In the genomic region with DNA sequence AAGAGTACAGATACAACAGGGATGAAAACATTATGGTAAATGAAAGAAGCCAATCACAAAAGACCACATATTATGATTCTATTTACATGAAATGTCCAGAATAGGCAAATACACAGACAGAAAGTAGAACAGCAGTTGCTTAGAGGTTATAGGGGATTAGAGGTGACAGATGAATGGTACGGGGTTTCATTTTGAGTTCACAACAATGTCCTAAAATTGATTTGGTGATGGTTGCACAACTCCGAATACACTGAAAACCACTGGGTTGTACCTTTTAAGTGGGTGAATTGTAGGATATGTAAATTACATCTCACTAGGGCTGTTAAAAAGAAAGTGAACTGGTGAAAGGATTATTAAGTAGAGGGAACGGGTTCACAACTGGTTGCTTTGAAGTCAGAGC, we compare ENCODE assay signal across 12 cellular contexts.
DNase-seq lines count a peak whose midpoint lies in the region; ATAC-seq and TF ChIP-seq lines count a peak whose summit lies in the region.
"Had no signal": no experiment of that assay in that cellular context is flagged by ENCODE, and none has a peak within 500 bp of the region (broad histone marks: within the 10 kb centered on the region; RNA-seq: fewer than 3 reads in every experiment).

No MANE protein-coding gene starts in this region.

- no peak overlapping the region for H3K4me3 Mint-ChIP-seq in activated T-helper 1 cell treated with anti-CD3 and anti-CD28 coated beads, Interleukin-12 subunit alpha, Interleukin-12 subunit beta, Interleukin-2, Interleukin-4 antibody, amounts not matched to agents 30 ng/mL and 10 ng/mL and 1 ng/mL, durations not matched to agents 14 hours and 24 hours and 36 hours
- no peak overlapping the region for H3K4me3 Mint-ChIP-seq in Calu3 (ENCODE audit: low read depth, unreplicated experiment)

- peaks cover 66% of the 10 kb centered on the region for H3K4me1 Mint-ChIP-seq in activated T-helper 1 cell treated with anti-CD3 and anti-CD28 coated beads, Interleukin-12 subunit alpha, Interleukin-12 subunit beta, Interleukin-2, Interleukin-4 antibody, amounts not matched to agents 30 ng/mL and 10 ng/mL and 1 ng/mL, durations not matched to agents 14 hours and 24 hours and 36 hours (ENCODE audit: low read depth)
- peaks cover 9% of the 10 kb centered on the region for H3K4me1 Mint-ChIP-seq in Calu3 (ENCODE audit: low read depth, unreplicated experiment)

- TF ChIP-seq CTCF in Calu3 (IDR thresholded peaks at IDR 0.05; ENCODE audit: unreplicated experiment) (no peak), right atrium auricular region (IDR thresholded peaks at IDR 0.05) (no peak)

- peaks cover 10% of the 10 kb centered on the region for H3K36me3 ChIP-seq in right atrium auricular region

- no peak overlapping the region for H3K4me3 ChIP-seq in right atrium auricular region
- H3K4me3 ChIP-seq: spleen had no signal

- no peak for DNase-seq in activated CD4-positive, CD25-positive, alpha-beta regulatory T cell (lab: John Stamatoyannopoulos, UW)
- no peak for DNase-seq in activated T-helper 1 cell treated with anti-CD3 and anti-CD28 coated beads, Interleukin-12 subunit alpha, Interleukin-12 subunit beta, Interleukin-2, Interleukin-4 antibody, amounts not matched to agents 30 ng/mL and 10 ng/mL and 1 ng/mL, durations not matched to agents 14 hours and 24 hours and 36 hours (ENCODE audit: low spot score)
- no peak for DNase-seq in COLO668 (lab: John Stamatoyannopoulos, UW; ENCODE audit: unreplicated experiment)
- no peak for DNase-seq in Calu3
- DNase-seq in right atrium auricular region (ENCODE audit: low spot score): no peak
- DNase-seq: activated CD4-positive, alpha-beta T cell treated with anti-CD3 and anti-CD28 coated beads for 1 hour; spleen; stimulated activated naive CD4-positive, alpha-beta T cell had no signal

- no TSS peak for BruUV-seq in Calu3 (replicated peaks; lab: Mats Ljungman, UMichigan)

- H3K27me3 Mint-ChIP-seq in activated T-helper 1 cell treated with anti-CD3 and anti-CD28 coated beads, Interleukin-12 subunit alpha, Interleukin-12 subunit beta, Interleukin-2, Interleukin-4 antibody, amounts not matched to agents 30 ng/mL and 10 ng/mL and 1 ng/mL, durations not matched to agents 14 hours and 24 hours and 36 hours (ENCODE audit: insufficient read depth): no peaks in the 10 kb centered on the region
- no peaks in the 10 kb centered on the region for H3K27me3 Mint-ChIP-seq in Calu3 (ENCODE audit: unreplicated experiment)

- H3K9me3 ChIP-seq in right atrium auricular region: no peaks in the 10 kb centered on the region
- H3K9me3 ChIP-seq: spleen had no signal

- H3K36me3 Mint-ChIP-seq in activated T-helper 1 cell treated with anti-CD3 and anti-CD28 coated beads, Interleukin-12 subunit alpha, Interleukin-12 subunit beta, Interleukin-2, Interleukin-4 antibody, amounts not matched to agents 30 ng/mL and 10 ng/mL and 1 ng/mL, durations not matched to agents 14 hours and 24 hours and 36 hours (ENCODE audit: low read depth): peaks cover 46% of the 10 kb centered on the region
- H3K36me3 Mint-ChIP-seq in Calu3 (ENCODE audit: insufficient read depth, unreplicated experiment): peaks cover 33% of the 10 kb centered on the region

- H3K27me3 ChIP-seq in right atrium auricular region: no peaks in the 10 kb centered on the region
- H3K27me3 ChIP-seq: spleen had no signal

- no peak overlapping the region for H3K27ac ChIP-seq in right atrium auricular region
- H3K27ac ChIP-seq: spleen had no signal

- CTCF ChIA-PET in Calu3 (lab: Charles Lee): no interaction called here

- H3K27ac Mint-ChIP-seq in activated T-helper 1 cell treated with anti-CD3 and anti-CD28 coated beads, Interleukin-12 subunit alpha, Interleukin-12 subunit beta, Interleukin-2, Interleukin-4 antibody, amounts not matched to agents 30 ng/mL and 10 ng/mL and 1 ng/mL, durations not matched to agents 14 hours and 24 hours and 36 hours: peak overlapping the region; percentile 50
- H3K27ac Mint-ChIP-seq in Calu3 (ENCODE audit: unreplicated experiment): no peak overlapping the region

- H3K9me3 Mint-ChIP-seq in activated T-helper 1 cell treated with anti-CD3 and anti-CD28 coated beads, Interleukin-12 subunit alpha, Interleukin-12 subunit beta, Interleukin-2, Interleukin-4 antibody, amounts not matched to agents 30 ng/mL and 10 ng/mL and 1 ng/mL, durations not matched to agents 14 hours and 24 hours and 36 hours: peaks cover 3% of the 10 kb centered on the region
- H3K9me3 Mint-ChIP-seq in Calu3 (ENCODE audit: low read depth, unreplicated experiment): no peaks in the 10 kb centered on the region

- peak; percentile 21 to 66 for ATAC-seq in activated CD4-positive, CD25-positive, alpha-beta regulatory T cell treated with anti-CD3 and anti-CD28 coated beads, Interleukin-2, amount 50 U/mL, for 24 hours
- ATAC-seq in GM21360 (IDR thresholded peaks at IDR 0.05; ENCODE audit: unreplicated experiment) (peak; percentile 87), HG03039 (IDR thresholded peaks at IDR 0.05; ENCODE audit: unreplicated experiment) (peak; percentile 84)
- ATAC-seq: Panc1 had no signal

- intact Hi-C loops in activated T-helper 1 cell treated with anti-CD3 and anti-CD28 coated beads, Interleukin-12 subunit alpha, Interleukin-12 subunit beta, Interleukin-2, Interleukin-4 antibody, amounts not matched to agents 30 ng/mL and 10 ng/mL and 1 ng/mL, durations not matched to agents 14 hours and 24 hours and 36 hours (cut with micrococcal nuclease): loop anchor here (1.0 to 2.0 kb wide), 2 partner anchors 35 to 78 kb away; no protein-coding TSS in a partner anchor
- intact Hi-C loops in Calu3 (cut with micrococcal nuclease; ENCODE audit: unreplicated experiment): no loop called here

- peaks cover 0 to 7% of the 10 kb centered on the region in 2 donors for H3K4me1 ChIP-seq in right atrium auricular region
